Comparison of ENCODE assay signal across 23 cellular contexts in genomic region chr21:46273341-46273740, GRCh38. TPM values are rescaled to one million over a fixed set of nuclear protein-coding genes. Genes with fewer than 3 reads are reported as not detected.
DNase-seq lines count a peak whose midpoint lies in the region; ATAC-seq and TF ChIP-seq lines count a peak whose summit lies in the region.
"Had no signal": no experiment of that assay in that cellular context is flagged by ENCODE, and none has a peak within 500 bp of the region (broad histone marks: within the 10 kb centered on the region; RNA-seq: fewer than 3 reads in every experiment).

No MANE protein-coding gene starts in this region.

- H3K36me3 Mint-ChIP-seq in MCF 10A (ENCODE audit: insufficient read depth, unreplicated experiment), result peaks cover 97% of the 10 kb centered on the region
- H3K36me3 Mint-ChIP-seq in CD4-positive, alpha-beta T cell (ENCODE audit: low read depth), result peaks cover 78% of the 10 kb centered on the region
- peaks cover 100% of the 10 kb centered on the region for H3K36me3 Mint-ChIP-seq in stimulated activated effector memory CD8-positive, alpha-beta T cell treated with anti-CD3 and anti-CD28 coated beads, Interleukin-12 subunit alpha, Interleukin-12 subunit beta, amount 100 ng/mL, for 72 hours

- CTCF ChIA-PET in MCF 10A (lab: Yijun Ruan, JAX), result interaction anchor here (0.5 kb wide), 1 partner anchor 1980 kb away, joined by 4 read pairs; no protein-coding TSS in a partner anchor
- CTCF ChIA-PET in CD4-positive, alpha-beta T cell (lab: Charles Lee), result no interaction called here

- TF ChIP-seq CTCF in MCF 10A (IDR thresholded peaks at IDR 0.05; ENCODE audit: unreplicated experiment) (no peak), breast epithelium (IDR thresholded peaks at IDR 0.05) (no peak)
- TF ChIP-seq CTCF in CD4-positive, alpha-beta T cell (IDR thresholded peaks at IDR 0.05), result no peak

- peaks cover 34% of the 10 kb centered on the region for H3K36me3 ChIP-seq in breast epithelium

- no peaks in the 10 kb centered on the region for H3K27me3 Mint-ChIP-seq in MCF 10A (ENCODE audit: insufficient read depth, unreplicated experiment)
- H3K27me3 Mint-ChIP-seq in CD4-positive, alpha-beta T cell, result no peaks in the 10 kb centered on the region
- H3K27me3 Mint-ChIP-seq: B cell; CD4-positive, alpha-beta memory T cell had no signal

- intact Hi-C loops in MCF 10A (cut with micrococcal nuclease), result no loop called here
- intact Hi-C loops in breast epithelium (cut with DNase I; ENCODE audit: low total_unique reads), result no loop called here
- intact Hi-C loops in CD4-positive, alpha-beta T cell (cut with DNase I, micrococcal nuclease), result no loop called here

- H3K4me1 Mint-ChIP-seq in MCF 10A (ENCODE audit: insufficient read depth, unreplicated experiment), result no peaks in the 10 kb centered on the region
- no peaks in the 10 kb centered on the region for H3K4me1 Mint-ChIP-seq in CD4-positive, alpha-beta T cell (ENCODE audit: low read depth)
- H3K4me1 Mint-ChIP-seq in stimulated activated effector memory CD8-positive, alpha-beta T cell treated with anti-CD3 and anti-CD28 coated beads, Interleukin-12 subunit alpha, Interleukin-12 subunit beta, amount 100 ng/mL, for 72 hours, result peaks cover 11% of the 10 kb centered on the region
- H3K4me1 Mint-ChIP-seq: B cell had no signal

- POLR2A ChIA-PET in MCF 10A (lab: Yijun Ruan, JAX), result no interaction called here
- POLR2A ChIA-PET in CD4-positive, alpha-beta T cell (lab: Charles Lee), result no interaction called here

- no peak overlapping the region for H3K4me3 ChIP-seq in breast epithelium
- H3K4me3 ChIP-seq: A549; BLaER1 treated with 17β-estradiol and CSF1 and Interleukin-3, amounts not matched to agents 10 nM and 100 nM; GM12878 had no signal

- H3K9me3 ChIP-seq in breast epithelium, result no peaks in the 10 kb centered on the region
- H3K9me3 ChIP-seq in CD4-positive, alpha-beta T cell (ENCODE audit: control insufficient read depth, low read length), result no peaks in the 10 kb centered on the region
- H3K9me3 ChIP-seq: A549; BLaER1 treated with 17β-estradiol and CSF1 and Interleukin-3, amounts not matched to agents 10 nM and 100 nM had no signal

- no peaks in the 10 kb centered on the region for H3K4me1 ChIP-seq in breast epithelium
- H3K4me1 ChIP-seq: A549; BLaER1 treated with 17β-estradiol and CSF1 and Interleukin-3, amounts not matched to agents 10 nM and 100 nM had no signal

- TF ChIP-seq POLR2A in breast epithelium (IDR thresholded peaks at IDR 0.05), result no peak

- BruUV-seq in MCF 10A (replicated peaks; lab: Mats Ljungman, UMichigan), result no TSS peak

- no peak for DNase-seq in MCF 10A (ENCODE audit: unreplicated experiment)
- DNase-seq in breast epithelium (ENCODE audit: low spot score in 2 of 2), result no peak
- DNase-seq in CD4-positive, alpha-beta T cell, result no peak
- no peak for DNase-seq in stimulated activated effector memory CD8-positive, alpha-beta T cell treated with anti-CD3 and anti-CD28 coated beads, Interleukin-12 subunit alpha, Interleukin-12 subunit beta, amount 100 ng/mL, for 72 hours (ENCODE audit: low spot score in 2 of 2)
- DNase-seq: AML-193; CD4-positive, alpha-beta memory T cell; CD8-positive, alpha-beta memory T cell; COR-L47; DMS 273 treated with DMSO at 0.1 percent for 48 hours; DMS153; DMS53; DMS79; DND-41; EL; GDM1 had no signal

- H3K9me3 Mint-ChIP-seq in MCF 10A (ENCODE audit: unreplicated experiment), result no peaks in the 10 kb centered on the region
- H3K9me3 Mint-ChIP-seq in CD4-positive, alpha-beta T cell, result no peaks in the 10 kb centered on the region
- no peaks in the 10 kb centered on the region for H3K9me3 Mint-ChIP-seq in stimulated activated effector memory CD8-positive, alpha-beta T cell treated with anti-CD3 and anti-CD28 coated beads, Interleukin-12 subunit alpha, Interleukin-12 subunit beta, amount 100 ng/mL, for 72 hours
- H3K9me3 Mint-ChIP-seq: CD4-positive, alpha-beta memory T cell had no signal

- no peak for ATAC-seq in CD4-positive, alpha-beta T cell (ENCODE audit: poor library complexity)
- no peak for ATAC-seq in stimulated activated effector memory CD8-positive, alpha-beta T cell treated with anti-CD3 and anti-CD28 coated beads, Interleukin-12 subunit alpha, Interleukin-12 subunit beta, amount 100 ng/mL, for 72 hours
- no peak for ATAC-seq in GM18861 (IDR thresholded peaks at IDR 0.05; ENCODE audit: unreplicated experiment)
- ATAC-seq in HG02884 (IDR thresholded peaks at IDR 0.05; ENCODE audit: unreplicated experiment), result no peak
- ATAC-seq: A549, GM12878 had no signal

- H3K27me3 ChIP-seq in breast epithelium, result no peaks in the 10 kb centered on the region
- no peaks in the 10 kb centered on the region for H3K27me3 ChIP-seq in CD4-positive, alpha-beta T cell (ENCODE audit: control insufficient read depth, insufficient read depth, low read length)
- H3K27me3 ChIP-seq: BLaER1 treated with 17β-estradiol and CSF1 and Interleukin-3, amounts not matched to agents 10 nM and 100 nM had no signal

- H3K27ac Mint-ChIP-seq in MCF 10A (ENCODE audit: low read depth, unreplicated experiment), result peak overlapping the region; percentile 18
- peak overlapping the region; percentile 39 for H3K27ac Mint-ChIP-seq in CD4-positive, alpha-beta T cell
- peak overlapping the region; percentile 53 for H3K27ac Mint-ChIP-seq in stimulated activated effector memory CD8-positive, alpha-beta T cell treated with anti-CD3 and anti-CD28 coated beads, Interleukin-12 subunit alpha, Interleukin-12 subunit beta, amount 100 ng/mL, for 72 hours
- H3K27ac Mint-ChIP-seq: B cell had no signal

- H3K27ac ChIP-seq in breast epithelium, result no peak overlapping the region
- no peak overlapping the region for H3K27ac ChIP-seq in CD4-positive, alpha-beta T cell (ENCODE audit: low read depth, low read length)
- H3K27ac ChIP-seq: 22Rv1; A549; BLaER1 treated with 17β-estradiol and CSF1 and Interleukin-3, amounts not matched to agents 10 nM and 100 nM; C4-2B had no signal

- H3K4me3 Mint-ChIP-seq in MCF 10A (ENCODE audit: unreplicated experiment), result no peak overlapping the region
- H3K4me3 Mint-ChIP-seq in CD4-positive, alpha-beta T cell, result no peak overlapping the region
- no peak overlapping the region for H3K4me3 Mint-ChIP-seq in stimulated activated effector memory CD8-positive, alpha-beta T cell treated with anti-CD3 and anti-CD28 coated beads, Interleukin-12 subunit alpha, Interleukin-12 subunit beta, amount 100 ng/mL, for 72 hours
- H3K4me3 Mint-ChIP-seq: B cell; CD4-positive, alpha-beta memory T cell had no signal

RNA-seq across cellular contexts. Expression of gene MCM3AP, which starts 12.1 kb away (rescaled TPM):
- total RNA-seq in MCF 10A (2022) (118 and 128 TPM in 2 replicates), breast epithelium (10 to 100 TPM; 91.5 to 100.0 (median 99.2) TPM)
- total RNA-seq in CD4-positive, alpha-beta T cell, result 10 to 100 TPM; 94.3 to 96.5 TPM

RNA-seq across cellular contexts. Expression of gene YBEY, which starts 12.8 kb away (rescaled TPM):
- total RNA-seq in MCF 10A (2022) (26.7 and 29.9 TPM in 2 replicates), breast epithelium (10 to 100 TPM; 15.4 to 22.8 (median 17.3) TPM)
- total RNA-seq in CD4-positive, alpha-beta T cell, result 10 to 100 TPM; 10.6 to 14.8 TPM

RNA-seq across cellular contexts. Expression of gene LSS, which starts 44.8 kb away (rescaled TPM):
- total RNA-seq in MCF 10A (2022), result 45.5 and 47.5 TPM in 2 replicates
- 100 to 1,000 TPM in 1 of 3 donors, 10 to 100 TPM in 2; 41.4 to 144 (median 56.4) TPM for total RNA-seq in breast epithelium
- total RNA-seq in CD4-positive, alpha-beta T cell, result 10 to 100 TPM; 30.4 TPM

RNA-seq across cellular contexts. Expression of gene C21orf58, which starts 50.3 kb away (rescaled TPM):
- total RNA-seq in MCF 10A (2022) (6.4 and 7.8 TPM in 2 replicates), breast epithelium (1 to 10 TPM in 2 of 3 donors, under 1 TPM in 1; 0.96 to 2.9 (median 2.6) TPM)
- total RNA-seq in CD4-positive, alpha-beta T cell, result 1 to 10 TPM; 2.0 to 2.8 TPM

RNA-seq across cellular contexts. Expression of gene PCNT, which starts 50.6 kb away (rescaled TPM):
- total RNA-seq in MCF 10A (2022) (31.6 and 34.0 TPM in 2 replicates), breast epithelium (10 to 100 TPM; 25.2 to 31.0 (median 28.5) TPM)
- total RNA-seq in CD4-positive, alpha-beta T cell, result 10 to 100 TPM; 54.4 to 55.5 TPM
